Comparison of ENCODE assay signal across 11 cellular contexts in genomic region chr12:50066402-50066801, GRCh38. TPM values are rescaled to one million over a fixed set of nuclear protein-coding genes. Genes with fewer than 3 reads are reported as not detected.
DNase-seq lines count a peak whose midpoint lies in the region; ATAC-seq and FAIRE-seq lines count a peak whose summit lies in the region.
"Had no signal": no experiment of that assay in that cellular context is flagged by ENCODE, and none has a peak within 500 bp of the region (broad histone marks: within the 10 kb centered on the region; RNA-seq: fewer than 3 reads in every experiment).

No MANE protein-coding gene starts in this region.

- DNase-seq in stimulated activated naive CD8-positive, alpha-beta T cell treated with anti-CD3 and anti-CD28 coated beads, Interleukin-15, amount 100 ng/mL, for 72 hours, result no peak
- DNase-seq in stimulated activated naive CD8-positive, alpha-beta T cell treated with anti-CD3 and anti-CD28 coated beads, Interleukin-15, Interleukin-2, amounts not matched to agents 100 U/mL and 50 U/mL, for 24 hours, result no peak
- DNase-seq in adipocyte (ENCODE audit: low read depth) (peak; percentile 83), iPS-NIHi7 (ENCODE audit: extremely low spot score) (peak; percentile 53), aorta (peak; percentile 78 to 87), NCI-H2081 (lab: John Stamatoyannopoulos, UW) (no peak), GM19239 (ENCODE audit: insufficient read length, low spot score) (no peak)
- DNase-seq: CD4-positive, CD25-positive, alpha-beta regulatory T cell had no signal

- peaks cover 13% of the 10 kb centered on the region for H3K4me1 Mint-ChIP-seq in stimulated activated naive CD8-positive, alpha-beta T cell treated with anti-CD3 and anti-CD28 coated beads, Interleukin-15, amount 100 ng/mL, for 72 hours

- H3K27me3 ChIP-seq in adipocyte (replicated peaks; ENCODE audit: control insufficient read depth, insufficient read depth, low read length), result no peaks in the 10 kb centered on the region
- H3K27me3 ChIP-seq in aorta (ENCODE audit: control insufficient read depth in 1 of 2, insufficient read depth in 2 of 2, low read length in 1 of 2), result no peaks in the 10 kb centered on the region

- no peak overlapping the region for H3K4me3 Mint-ChIP-seq in stimulated activated naive CD8-positive, alpha-beta T cell treated with anti-CD3 and anti-CD28 coated beads, Interleukin-15, amount 100 ng/mL, for 72 hours
- H3K4me3 Mint-ChIP-seq: activated naive CD8-positive, alpha-beta T cell; CD4-positive, CD25-positive, alpha-beta regulatory T cell had no signal

- H3K27ac Mint-ChIP-seq in stimulated activated naive CD8-positive, alpha-beta T cell treated with anti-CD3 and anti-CD28 coated beads, Interleukin-15, amount 100 ng/mL, for 72 hours, result no peak overlapping the region
- H3K27ac Mint-ChIP-seq: activated naive CD8-positive, alpha-beta T cell; CD4-positive, CD25-positive, alpha-beta regulatory T cell had no signal

- H3K27ac ChIP-seq in aorta (ENCODE audit: low read depth in 1 of 2, low read length in 2 of 2), result no peak overlapping the region

- H3K4me3 ChIP-seq in adipocyte (ENCODE audit: low read length), result no peak overlapping the region
- H3K4me3 ChIP-seq in aorta (ENCODE audit: low read length in 2 of 2), result no peak overlapping the region

- 28 to 36% methylated on average over 5 of the region's 5 CpGs for WGBS in aorta, 2 donors

- H3K36me3 ChIP-seq in adipocyte (ENCODE audit: control insufficient read depth, insufficient read depth, low read length, severe bottlenecking) (no peaks in the 10 kb centered on the region), aorta (ENCODE audit: control insufficient read depth in 1 of 2, insufficient read depth in 2 of 2, low read length in 1 of 2) (no peaks in the 10 kb centered on the region)

- no peaks in the 10 kb centered on the region for H3K27me3 Mint-ChIP-seq in stimulated activated naive CD8-positive, alpha-beta T cell treated with anti-CD3 and anti-CD28 coated beads, Interleukin-15, amount 100 ng/mL, for 72 hours
- H3K27me3 Mint-ChIP-seq: activated naive CD8-positive, alpha-beta T cell had no signal

- FAIRE-seq in GM19239 (lab: Jason Lieb, UNC), result no peak

- ATAC-seq in stimulated activated naive CD8-positive, alpha-beta T cell treated with anti-CD3 and anti-CD28 coated beads, Interleukin-15, amount 100 ng/mL, for 72 hours, result peak; percentile 53
- ATAC-seq in stimulated activated naive CD8-positive, alpha-beta T cell treated with anti-CD3 and anti-CD28 coated beads, Interleukin-15, Interleukin-2, amounts not matched to agents 100 U/mL and 50 U/mL, for 24 hours, result no peak
- ATAC-seq in aorta (ENCODE audit: low FRiP score), result peak; percentile 41
- no peak for ATAC-seq in GM18868 (IDR thresholded peaks at IDR 0.05; ENCODE audit: unreplicated experiment)

- H3K4me1 ChIP-seq in adipocyte (ENCODE audit: control insufficient read depth, insufficient read depth, low read length) (peaks cover 9% of the 10 kb centered on the region), aorta (ENCODE audit: control insufficient read depth in 1 of 2, insufficient read depth in 2 of 2, low read length in 2 of 2) (no peaks in the 10 kb centered on the region)

- no peaks in the 10 kb centered on the region for H3K9me3 Mint-ChIP-seq in stimulated activated naive CD8-positive, alpha-beta T cell treated with anti-CD3 and anti-CD28 coated beads, Interleukin-15, amount 100 ng/mL, for 72 hours
- H3K9me3 Mint-ChIP-seq: CD4-positive, CD25-positive, alpha-beta regulatory T cell had no signal

- H3K9me3 ChIP-seq in adipocyte (ENCODE audit: control insufficient read depth, low read length) (no peaks in the 10 kb centered on the region), aorta (ENCODE audit: control insufficient read depth, low read length) (no peaks in the 10 kb centered on the region)

- intact Hi-C loops in aorta (cut with DNase I), result no loop called here

- H3K9ac ChIP-seq in adipocyte (ENCODE audit: low read length), result no peak overlapping the region

RNA-seq across cellular contexts. Expression of gene ASIC1, which starts 9.0 kb away (rescaled TPM):
- 1 to 10 TPM in 1 of 2 donors, under 1 TPM in 1; 0.39 to 5.8 TPM for total RNA-seq in aorta
- 1 to 10 TPM in 1 of 2 donors, not detected in 1; 1.2 TPM for polyA plus RNA-seq in aorta

RNA-seq across cellular contexts. Expression of gene SMARCD1, which starts 18.7 kb away (rescaled TPM):
- total RNA-seq in aorta, result 10 to 100 TPM; 41.0 to 44.6 TPM
- polyA plus RNA-seq in aorta, result 10 to 100 TPM; 15.0 to 19.9 TPM

RNA-seq across cellular contexts. Expression of gene GPD1, which starts 37.4 kb away (rescaled TPM):
- 1 to 10 TPM; 2.2 to 3.1 TPM for total RNA-seq in aorta
- 10 to 100 TPM in 1 of 2 donors, under 1 TPM in 1; 0.61 to 24.8 TPM for polyA plus RNA-seq in aorta
- total RNA-seq: CD4-positive, CD25-positive, alpha-beta regulatory T cell; pulmonary artery endothelial cell had no signal

RNA-seq across cellular contexts. Expression of gene RACGAP1, which starts 41.1 kb away (rescaled TPM):
- total RNA-seq in aorta, result 10 to 100 TPM in 1 of 2 donors, 1 to 10 TPM in 1; 8.0 to 10.1 TPM
- 1 to 10 TPM; 4.6 to 7.9 TPM for polyA plus RNA-seq in aorta

RNA-seq across cellular contexts. Expression of gene COX14, which starts 45.6 kb away (rescaled TPM):
- total RNA-seq in aorta, result 10 to 100 TPM; 49.3 to 52.7 TPM
- polyA plus RNA-seq in aorta, result 100 to 1,000 TPM in 1 of 2 donors, 10 to 100 TPM in 1; 93.6 to 214 TPM

Comparison
In these comparisons a context has a peak if more than half of its experiments do, and no peak if none do; other contexts are left out.
1. ATAC-seq: peak in stimulated activated naive CD8-positive, alpha-beta T cell treated with anti-CD3 and anti-CD28 coated beads, Interleukin-15, amount 100 ng/mL, for 72 hours (single experiment) and aorta (single experiment); none in stimulated activated naive CD8-positive, alpha-beta T cell treated with anti-CD3 and anti-CD28 coated beads, Interleukin-15, Interleukin-2, amounts not matched to agents 100 U/mL and 50 U/mL, for 24 hours (single experiment) and GM18868 (single experiment).
2. DNase-seq: peak in adipocyte (single experiment), iPS-NIHi7 (single experiment) and aorta (2 of 2); none in stimulated activated naive CD8-positive, alpha-beta T cell treated with anti-CD3 and anti-CD28 coated beads, Interleukin-15, amount 100 ng/mL, for 72 hours (0 of 2), stimulated activated naive CD8-positive, alpha-beta T cell treated with anti-CD3 and anti-CD28 coated beads, Interleukin-15, Interleukin-2, amounts not matched to agents 100 U/mL and 50 U/mL, for 24 hours (single experiment), NCI-H2081 (0 of 2) and GM19239 (single experiment).